1 cellular context compared by ENCODE assay signal in the genomic region with DNA sequence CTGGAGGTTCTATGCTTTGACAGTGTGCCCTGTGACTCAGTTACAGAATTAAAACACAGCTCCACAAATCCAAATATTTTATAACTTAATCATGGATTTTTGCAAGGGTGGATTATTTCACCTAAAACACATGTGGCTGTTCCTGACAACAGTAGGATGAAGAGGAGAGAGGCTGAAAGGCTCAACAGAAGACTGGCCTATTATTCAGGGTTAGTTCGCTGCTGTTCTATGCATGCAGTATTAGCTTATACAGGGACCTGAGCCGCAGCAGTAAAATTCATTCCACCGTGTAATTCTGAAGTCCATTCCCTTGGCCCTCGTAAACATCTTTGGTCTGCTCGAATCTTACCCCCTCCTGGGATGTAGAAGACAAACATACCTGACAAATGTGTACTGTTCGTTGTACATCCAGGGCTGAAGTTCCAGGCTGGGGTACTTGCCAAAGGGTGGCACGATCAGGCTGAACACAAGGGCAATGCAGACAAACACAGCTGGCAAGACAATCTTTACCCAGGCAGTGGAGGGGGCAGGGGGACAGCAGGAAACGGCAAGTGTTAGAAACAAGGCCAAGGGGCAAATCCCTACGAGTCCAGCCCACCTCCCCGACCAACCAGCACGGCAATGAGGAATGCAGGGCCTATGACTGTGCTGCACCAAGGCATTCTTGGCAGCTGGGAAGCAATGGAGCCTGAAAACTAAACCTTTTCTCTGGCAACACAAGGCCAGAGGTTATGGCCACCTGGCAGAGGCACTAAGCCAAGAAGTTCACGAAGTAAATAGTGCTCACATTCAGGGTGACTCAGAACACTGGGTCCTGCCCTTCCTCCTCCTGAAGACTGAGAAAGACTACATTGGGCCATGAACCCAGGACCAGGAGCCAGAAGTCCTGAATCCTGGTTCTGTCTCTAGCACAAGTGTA.
TF ChIP-seq lines count a peak whose summit lies in the region.

No MANE protein-coding gene starts in this region.

TF ChIP-seq in liver, 16 proteins besides CTCF, POLR2A, EP300 and RAD21 (continued from another document):
- TF ChIP-seq, protein P1, sequence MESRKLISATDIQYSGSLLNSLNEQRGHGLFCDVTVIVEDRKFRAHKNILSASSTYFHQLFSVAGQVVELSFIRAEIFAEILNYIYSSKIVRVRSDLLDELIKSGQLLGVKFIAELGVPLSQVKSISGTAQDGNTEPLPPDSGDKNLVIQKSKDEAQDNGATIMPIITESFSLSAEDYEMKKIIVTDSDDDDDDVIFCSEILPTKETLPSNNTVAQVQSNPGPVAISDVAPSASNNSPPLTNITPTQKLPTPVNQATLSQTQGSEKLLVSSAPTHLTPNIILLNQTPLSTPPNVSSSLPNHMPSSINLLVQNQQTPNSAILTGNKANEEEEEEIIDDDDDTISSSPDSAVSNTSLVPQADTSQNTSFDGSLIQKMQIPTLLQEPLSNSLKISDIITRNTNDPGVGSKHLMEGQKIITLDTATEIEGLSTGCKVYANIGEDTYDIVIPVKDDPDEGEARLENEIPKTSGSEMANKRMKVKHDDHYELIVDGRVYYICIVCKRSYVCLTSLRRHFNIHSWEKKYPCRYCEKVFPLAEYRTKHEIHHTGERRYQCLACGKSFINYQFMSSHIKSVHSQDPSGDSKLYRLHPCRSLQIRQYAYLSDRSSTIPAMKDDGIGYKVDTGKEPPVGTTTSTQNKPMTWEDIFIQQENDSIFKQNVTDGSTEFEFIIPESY (IDR thresholded peaks at IDR 0.05) = no peak
- peak; percentile 92 for TF ChIP-seq SP1 (IDR thresholded peaks at IDR 0.05)
- TF ChIP-seq, protein P2, sequence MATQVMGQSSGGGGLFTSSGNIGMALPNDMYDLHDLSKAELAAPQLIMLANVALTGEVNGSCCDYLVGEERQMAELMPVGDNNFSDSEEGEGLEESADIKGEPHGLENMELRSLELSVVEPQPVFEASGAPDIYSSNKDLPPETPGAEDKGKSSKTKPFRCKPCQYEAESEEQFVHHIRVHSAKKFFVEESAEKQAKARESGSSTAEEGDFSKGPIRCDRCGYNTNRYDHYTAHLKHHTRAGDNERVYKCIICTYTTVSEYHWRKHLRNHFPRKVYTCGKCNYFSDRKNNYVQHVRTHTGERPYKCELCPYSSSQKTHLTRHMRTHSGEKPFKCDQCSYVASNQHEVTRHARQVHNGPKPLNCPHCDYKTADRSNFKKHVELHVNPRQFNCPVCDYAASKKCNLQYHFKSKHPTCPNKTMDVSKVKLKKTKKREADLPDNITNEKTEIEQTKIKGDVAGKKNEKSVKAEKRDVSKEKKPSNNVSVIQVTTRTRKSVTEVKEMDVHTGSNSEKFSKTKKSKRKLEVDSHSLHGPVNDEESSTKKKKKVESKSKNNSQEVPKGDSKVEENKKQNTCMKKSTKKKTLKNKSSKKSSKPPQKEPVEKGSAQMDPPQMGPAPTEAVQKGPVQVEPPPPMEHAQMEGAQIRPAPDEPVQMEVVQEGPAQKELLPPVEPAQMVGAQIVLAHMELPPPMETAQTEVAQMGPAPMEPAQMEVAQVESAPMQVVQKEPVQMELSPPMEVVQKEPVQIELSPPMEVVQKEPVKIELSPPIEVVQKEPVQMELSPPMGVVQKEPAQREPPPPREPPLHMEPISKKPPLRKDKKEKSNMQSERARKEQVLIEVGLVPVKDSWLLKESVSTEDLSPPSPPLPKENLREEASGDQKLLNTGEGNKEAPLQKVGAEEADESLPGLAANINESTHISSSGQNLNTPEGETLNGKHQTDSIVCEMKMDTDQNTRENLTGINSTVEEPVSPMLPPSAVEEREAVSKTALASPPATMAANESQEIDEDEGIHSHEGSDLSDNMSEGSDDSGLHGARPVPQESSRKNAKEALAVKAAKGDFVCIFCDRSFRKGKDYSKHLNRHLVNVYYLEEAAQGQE (IDR thresholded peaks at IDR 0.05) = peak; percentile 38
- TF ChIP-seq EGR1 (IDR thresholded peaks at IDR 0.05; ENCODE audit: low read depth in 2 of 2) = peak in 1 of 2 donors; percentile 69
- peak; percentile 61 for TF ChIP-seq FOXA1 (IDR thresholded peaks at IDR 0.05)
- TF ChIP-seq JUND (IDR thresholded peaks at IDR 0.05) = peak; percentile 75 to 93
- peak; percentile 87 to 94 for TF ChIP-seq RXRA (IDR thresholded peaks at IDR 0.05)
- peak; percentile 41 for TF ChIP-seq FOXA2 (IDR thresholded peaks at IDR 0.05)
- TF ChIP-seq HNF4A (conservative IDR thresholded peaks at IDR 0.05) = peak; percentile 76 to 81
- TF ChIP-seq HNF4G (IDR thresholded peaks at IDR 0.05) = no peak
- peak; percentile 91 for TF ChIP-seq YY1 (IDR thresholded peaks at IDR 0.05)
- TF ChIP-seq NR2F2 (IDR thresholded peaks at IDR 0.05) = peak; percentile 81
- TF ChIP-seq GABPA (IDR thresholded peaks at IDR 0.05 in 1 of 2, conservative IDR thresholded peaks at IDR 0.05 in 1 of 2) = peak in 1 of 2 donors; percentile 20
- TF ChIP-seq, protein P3, sequence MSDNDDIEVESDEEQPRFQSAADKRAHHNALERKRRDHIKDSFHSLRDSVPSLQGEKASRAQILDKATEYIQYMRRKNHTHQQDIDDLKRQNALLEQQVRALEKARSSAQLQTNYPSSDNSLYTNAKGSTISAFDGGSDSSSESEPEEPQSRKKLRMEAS (IDR thresholded peaks at IDR 0.05) = peak; percentile 72
